In the genomic region with DNA sequence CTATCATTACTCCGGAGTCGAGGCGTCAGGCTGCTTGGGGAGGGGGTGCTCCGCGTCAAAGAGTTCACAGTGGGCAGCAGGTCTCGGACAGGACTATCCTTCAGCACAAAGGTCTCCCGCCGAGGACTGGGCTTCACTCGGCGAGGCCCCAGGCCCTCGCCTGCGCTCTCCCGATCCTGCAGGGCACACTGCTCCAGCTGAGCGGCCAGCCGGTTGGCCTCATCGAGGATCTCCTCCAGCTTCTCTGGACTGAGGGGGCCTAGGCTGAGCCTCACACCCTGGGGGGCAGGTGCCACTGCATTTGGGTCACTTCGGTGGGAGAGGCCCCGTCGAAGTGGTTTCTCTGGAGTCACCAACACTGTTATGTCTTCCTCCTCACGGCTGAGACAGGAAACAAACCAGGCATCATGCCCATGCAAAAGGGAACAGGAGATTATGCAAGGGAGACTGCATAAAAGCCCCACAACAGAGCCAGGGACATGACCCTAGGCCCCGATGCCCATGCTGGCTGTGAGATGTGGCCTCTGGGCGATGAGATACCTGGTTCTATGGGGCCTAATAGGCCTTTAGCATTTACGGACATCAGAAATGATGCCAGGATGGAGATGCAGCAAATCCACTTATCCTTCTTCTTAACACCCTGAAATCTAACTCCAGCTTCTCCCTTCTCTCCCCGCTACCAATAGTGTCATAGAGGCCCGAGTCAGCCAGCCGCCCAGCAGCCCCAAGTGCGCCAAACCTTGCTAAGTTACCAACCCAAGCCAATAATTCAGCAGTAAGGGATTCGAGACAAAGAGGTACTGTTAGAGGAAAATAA, we compare ENCODE assay signal across 9 cellular contexts. TPM values are rescaled to one million over a fixed set of nuclear protein-coding genes. Genes with fewer than 3 reads are reported as not detected.
DNase-seq lines count a peak whose midpoint lies in the region; ATAC-seq, FAIRE-seq and TF ChIP-seq lines count a peak whose summit lies in the region.
"Had no signal": no experiment of that assay in that cellular context is flagged by ENCODE, and none has a peak within 500 bp of the region (broad histone marks: within the 10 kb centered on the region; RNA-seq: fewer than 3 reads in every experiment).

No MANE protein-coding gene starts in this region.

- no peaks in the 10 kb centered on the region for H3K36me3 Mint-ChIP-seq in activated naive CD8-positive, alpha-beta T cell

- no peak for DNase-seq in HepG2 (ENCODE audit: low spot score)
- no peak for DNase-seq in right lobe of liver
- peak; percentile 20 for DNase-seq in iris pigment epithelial cell (ENCODE audit: low read depth)
- peak; percentile 43 for DNase-seq in ureter (ENCODE audit: low spot score)
- no peak for DNase-seq in stimulated activated CD4-positive, alpha-beta T cell treated with anti-CD3 and anti-CD28 coated beads, Interleukin-15, amount 100 ng/mL, for 24 hours
- no peak for DNase-seq in Peyer's patch
- no peak for DNase-seq in SK-N-DZ (ENCODE audit: low spot score)

- TF ChIP-seq RAD21 in HepG2 (CRISPR knock-in tag; IDR thresholded peaks at IDR 0.05), result no peak

- no peak overlapping the region for H2AFZ ChIP-seq in HepG2 (ENCODE audit: low read length)

- FAIRE-seq in HepG2 (lab: Jason Lieb, UNC), result no peak

- H3K27ac Mint-ChIP-seq in activated naive CD8-positive, alpha-beta T cell, result no peak overlapping the region

- peaks cover 18% of the 10 kb centered on the region for H3K79me2 ChIP-seq in HepG2 (ENCODE audit: insufficient read depth, low read length)

- CTCF ChIA-PET in HepG2 (lab: Yijun Ruan, JAX; ENCODE audit: low intra/inter-chr PET ratio, low total read pairs), result interaction anchor here (1.9 kb wide), 1 partner anchor 18 kb away, joined by 8 read pairs; no protein-coding TSS in a partner anchor

- TF ChIP-seq CTCF in HepG2 (CRISPR knock-in tag; IDR thresholded peaks at IDR 0.05) (no peak), right lobe of liver (IDR thresholded peaks at IDR 0.05) (no peak), Peyer's patch (IDR thresholded peaks at IDR 0.05) (no peak)

- H3K27me3 Mint-ChIP-seq in activated naive CD8-positive, alpha-beta T cell, result no peaks in the 10 kb centered on the region

- POLR2A ChIA-PET in HepG2 (lab: Yijun Ruan, JAX), result interaction anchor here (1.4 to 2.0 kb wide), 5 partner anchors 15 to 89 kb away, joined by 8 to 28 read pairs (median 15); a partner anchor contains a TSS

- TSS peak; percentile 51 for BruUV-seq in HepG2 (replicated peaks; lab: Mats Ljungman, UMichigan)

- H3K27me3 ChIP-seq in HepG2 (ENCODE audit: control insufficient read depth in 1 of 2, insufficient read depth in 2 of 2, low read length in 2 of 2), result no peaks in the 10 kb centered on the region; a peak in 1 of 5 replicates
- no peaks in the 10 kb centered on the region for H3K27me3 ChIP-seq in right lobe of liver
- H3K27me3 ChIP-seq in Peyer's patch, result no peaks in the 10 kb centered on the region
- H3K27me3 ChIP-seq: body of pancreas had no signal

- H4K20me1 ChIP-seq in HepG2 (ENCODE audit: insufficient read depth, low read length), result no peaks in the 10 kb centered on the region

- peak overlapping the region; percentile 80 for H3K9ac ChIP-seq in HepG2 (ENCODE audit: insufficient read depth, low read depth, low read length)

- peak overlapping the region; percentile 75 to 99 (median 93) for H3K4me3 ChIP-seq in HepG2 (replicated peaks in 1 of 3; ENCODE audit: insufficient read depth in 1 of 3, low read depth in 2 of 3, low read length in 3 of 3)
- H3K4me3 ChIP-seq in right lobe of liver, result no peak overlapping the region
- peak overlapping the region in 2 of 4 donors; percentile 59 to 61 for H3K4me3 ChIP-seq in Peyer's patch

- TF ChIP-seq EP300 in HepG2 (IDR thresholded peaks at IDR 0.05; ENCODE audit: low read depth in 2 of 2, low read length in 2 of 2) (no peak), HepG2 (CRISPR knock-in tag; IDR thresholded peaks at IDR 0.05; ENCODE audit: borderline replicate concordance) (no peak)

- H3K9me3 ChIP-seq in HepG2 (ENCODE audit: low read length), result no peaks in the 10 kb centered on the region
- H3K9me3 ChIP-seq in right lobe of liver, result no peaks in the 10 kb centered on the region
- H3K9me3 ChIP-seq in Peyer's patch, result no peaks in the 10 kb centered on the region
- H3K9me3 ChIP-seq: body of pancreas had no signal

- peak overlapping the region; percentile 83 for H3K4me2 ChIP-seq in HepG2 (ENCODE audit: low read depth, low read length)

- peaks cover 65% of the 10 kb centered on the region for H3K4me1 ChIP-seq in HepG2 (ENCODE audit: insufficient read depth, low read length)
- H3K4me1 ChIP-seq in right lobe of liver, result peaks cover 0 to 29% (median 11%) of the 10 kb centered on the region in 4 donors
- peaks cover 0 to 17% (median 6%) of the 10 kb centered on the region in 4 donors for H3K4me1 ChIP-seq in Peyer's patch

- ATAC-seq in HepG2 (no peak), right lobe of liver (no peak)

- peak overlapping the region; percentile 97 for H3K4me3 Mint-ChIP-seq in activated naive CD8-positive, alpha-beta T cell

- intact Hi-C loops in HepG2 (cut with micrococcal nuclease; ENCODE audit: unreplicated experiment), result loop anchor here (2.0 kb wide), 2 partner anchors 19 to 111 kb away; no protein-coding TSS in a partner anchor
- intact Hi-C loops in right lobe of liver (cut with DNase I), result no loop called here

- in situ Hi-C loops in HepG2 (cut with HindIII; ENCODE audit: extremely low pct_ligation_motif_present, low pct_unique_long_range_greater_than_20kb), result no loop called here

- H3K27ac ChIP-seq in HepG2 (ENCODE audit: extremely low read length, insufficient read depth, low read length) (peak overlapping the region; percentile 85), right lobe of liver (no peak overlapping the region), Peyer's patch (no peak overlapping the region)

- H3K4me1 Mint-ChIP-seq in activated naive CD8-positive, alpha-beta T cell (ENCODE audit: low read depth), result peaks cover 12% of the 10 kb centered on the region

- no peaks in the 10 kb centered on the region for H3K9me3 Mint-ChIP-seq in activated naive CD8-positive, alpha-beta T cell (ENCODE audit: low read depth)

- WGBS in HepG2 (ENCODE audit: low lambda C conversion rate), result 57% methylated on average over 24 of the region's 28 CpGs
- WGBS in right lobe of liver (ENCODE audit: insufficient coverage, low coverage, low lambda C conversion rate, missing lambda C conversion rate), result 62% methylated on average over 21 of the region's 28 CpGs

- peaks cover 4 to 12% of the 10 kb centered on the region in 2 experiments; a peak in 2 of 5 replicates for H3K36me3 ChIP-seq in HepG2 (replicated peaks in 1 of 2; ENCODE audit: control insufficient read depth in 1 of 2, insufficient read depth in 2 of 2, low read length in 2 of 2)
- H3K36me3 ChIP-seq in right lobe of liver, result no peaks in the 10 kb centered on the region
- H3K36me3 ChIP-seq in Peyer's patch, result no peaks in the 10 kb centered on the region

- TF ChIP-seq POLR2A in HepG2 (IDR thresholded peaks at IDR 0.05; ENCODE audit: insufficient read depth in 1 of 2, low read depth in 2 of 2, low read length in 2 of 2) (no peak), right lobe of liver (IDR thresholded peaks at IDR 0.05) (no peak), Peyer's patch (IDR thresholded peaks at IDR 0.05) (no peak)

RNA-seq across cellular contexts. Expression of a gene that starts 1.1 kb away (rescaled TPM):
- total RNA-seq in HepG2 (2016; rRNA removed; fragmentation: Illumina TruSeq; extraction: Trizol), result 26.5 and 28.6 TPM in 2 replicates
- 15.7 and 18.2 TPM in 2 replicates for total RNA-seq in HepG2 (2016; cell fraction: cytosol; rRNA removed; fragmentation: Illumina TruSeq; extraction: Trizol; ENCODE audit: low read depth)
- total RNA-seq in HepG2 (2016; cell fraction: insoluble cytoplasmic fraction; rRNA removed; fragmentation: Illumina TruSeq; extraction: Trizol), result 23.7 and 27.5 TPM in 2 replicates
- 24.4 and 25.4 TPM in 2 replicates for total RNA-seq in HepG2 (2016; cell fraction: membrane; rRNA removed; fragmentation: Illumina TruSeq; extraction: Trizol)
- 23.6 and 27.9 TPM in 2 replicates for total RNA-seq in HepG2 (2016; cell fraction: nucleus; rRNA removed; fragmentation: Illumina TruSeq; extraction: Trizol)
- polyA plus RNA-seq in HepG2 (2011; rRNA removed), result 23.9 and 30.3 TPM in 2 replicates
- polyA plus RNA-seq in HepG2 (2011; cell fraction: cytosol; rRNA removed), result 11.8 and 18.1 TPM in 2 replicates
- 104 and 135 TPM in 2 replicates for polyA plus RNA-seq in HepG2 (2011; cell fraction: nucleus; rRNA removed)
- polyA plus RNA-seq in HepG2 (2012), result 12.2 and 19.3 TPM in 2 replicates
- 13.9 and 14.3 TPM in 2 replicates for polyA plus RNA-seq in HepG2 (2016; cell fraction: cytosol; fragmentation: Illumina TruSeq; extraction: Trizol; ENCODE audit: low read depth)
- polyA plus RNA-seq in HepG2 (2016; cell fraction: insoluble cytoplasmic fraction; fragmentation: Illumina TruSeq; extraction: Trizol; ENCODE audit: low read depth), result 37.5 and 41.0 TPM in 2 replicates
- 24.3 and 27.2 TPM in 2 replicates for polyA plus RNA-seq in HepG2 (2016; cell fraction: membrane; fragmentation: Illumina TruSeq; extraction: Trizol; ENCODE audit: low read depth)
- 82.1 and 85.7 TPM in 2 replicates for polyA plus RNA-seq in HepG2 (2016; cell fraction: nucleus; fragmentation: Illumina TruSeq; extraction: Trizol; ENCODE audit: insufficient read depth, low read depth)
- polyA minus RNA-seq in HepG2 (2011; rRNA and poly(A)+ RNA removed; ENCODE audit: low replicate concordance), result 12.7 and 26.2 TPM in 2 replicates
- 7.7 and 12.2 TPM in 2 replicates for polyA minus RNA-seq in HepG2 (2011; cell fraction: cytosol; rRNA and poly(A)+ RNA removed)
- 12.3 and 21.4 TPM in 2 replicates for polyA minus RNA-seq in HepG2 (2011; cell fraction: nucleus; rRNA and poly(A)+ RNA removed)
- 1 to 10 TPM in 5 of 6 experiments, under 1 TPM in 1; 0.70 to 3.4 (median 1.5) TPM for total RNA-seq in right lobe of liver
- 3.1 TPM for total RNA-seq in ureter
- total RNA-seq in Peyer's patch, result 1 to 10 TPM; 3.5 to 8.3 (median 4.5) TPM
- polyA plus RNA-seq in SK-N-DZ (2014; cell fraction: cytosol; rRNA removed), result 83.0 and 87.1 TPM in 2 replicates
- polyA plus RNA-seq in SK-N-DZ (2014; cell fraction: nucleus; rRNA removed), result 240 and 284 TPM in 2 replicates

RNA-seq across cellular contexts. Expression of a gene that starts 24.9 kb away (rescaled TPM):
- total RNA-seq in HepG2 (2016; rRNA removed; fragmentation: Illumina TruSeq; extraction: Trizol), result 3.8 and 5.7 TPM in 2 replicates
- 3.1 and 3.6 TPM in 2 replicates for total RNA-seq in HepG2 (2016; cell fraction: cytosol; rRNA removed; fragmentation: Illumina TruSeq; extraction: Trizol; ENCODE audit: low read depth)
- 2.8 and 5.0 TPM in 2 replicates for total RNA-seq in HepG2 (2016; cell fraction: insoluble cytoplasmic fraction; rRNA removed; fragmentation: Illumina TruSeq; extraction: Trizol)
- 3.2 and 3.4 TPM in 2 replicates for total RNA-seq in HepG2 (2016; cell fraction: membrane; rRNA removed; fragmentation: Illumina TruSeq; extraction: Trizol)
- total RNA-seq in HepG2 (2016; cell fraction: nucleus; rRNA removed; fragmentation: Illumina TruSeq; extraction: Trizol), result 2.4 and 2.6 TPM in 2 replicates
- 3.7 and 6.1 TPM in 2 replicates for polyA plus RNA-seq in HepG2 (2011; rRNA removed)
- polyA plus RNA-seq in HepG2 (2011; cell fraction: cytosol; rRNA removed), result 4.3 and 4.4 TPM in 2 replicates
- polyA plus RNA-seq in HepG2 (2011; cell fraction: nucleus; rRNA removed), result 6.0 and 7.0 TPM in 2 replicates
- polyA plus RNA-seq in HepG2 (2012), result 2.5 and 2.7 TPM in 2 replicates
- polyA plus RNA-seq in HepG2 (2016; cell fraction: cytosol; fragmentation: Illumina TruSeq; extraction: Trizol; ENCODE audit: low read depth), result 2.2 TPM in 2 replicates
- 4.9 and 5.8 TPM in 2 replicates for polyA plus RNA-seq in HepG2 (2016; cell fraction: insoluble cytoplasmic fraction; fragmentation: Illumina TruSeq; extraction: Trizol; ENCODE audit: low read depth)
- polyA plus RNA-seq in HepG2 (2016; cell fraction: membrane; fragmentation: Illumina TruSeq; extraction: Trizol; ENCODE audit: low read depth), result 2.6 and 2.9 TPM in 2 replicates
- 4.3 and 5.1 TPM in 2 replicates for polyA plus RNA-seq in HepG2 (2016; cell fraction: nucleus; fragmentation: Illumina TruSeq; extraction: Trizol; ENCODE audit: insufficient read depth, low read depth)
- 0.30 and 3.0 TPM in 2 replicates for polyA minus RNA-seq in HepG2 (2011; rRNA and poly(A)+ RNA removed; ENCODE audit: low replicate concordance)
- 1.1 and 1.3 TPM in 2 replicates for polyA minus RNA-seq in HepG2 (2011; cell fraction: cytosol; rRNA and poly(A)+ RNA removed)
- polyA minus RNA-seq in HepG2 (2011; cell fraction: nucleus; rRNA and poly(A)+ RNA removed), result 2.3 and 2.9 TPM in 2 replicates
- total RNA-seq in right lobe of liver, result not detected
- not detected for total RNA-seq in ureter
- total RNA-seq in Peyer's patch, result not detected
- polyA plus RNA-seq in SK-N-DZ (2014; cell fraction: cytosol; rRNA removed), result not detected in 2 replicates
- polyA plus RNA-seq in SK-N-DZ (2014; cell fraction: nucleus; rRNA removed), result not detected in 2 replicates
- total RNA-seq: body of pancreas had no signal

RNA-seq across cellular contexts. Expression of a gene that starts 32.5 kb away (rescaled TPM):
- total RNA-seq in HepG2 (2016; rRNA removed; fragmentation: Illumina TruSeq; extraction: Trizol) (3.1 and 4.0 TPM in 2 replicates), right lobe of liver (1 to 10 TPM; 1.3 to 3.3 (median 3.0) TPM), ureter (19.2 TPM), Peyer's patch (1 to 10 TPM; 2.6 to 6.4 (median 4.6) TPM)
- total RNA-seq in HepG2 (2016; cell fraction: cytosol; rRNA removed; fragmentation: Illumina TruSeq; extraction: Trizol; ENCODE audit: low read depth), result 1.9 and 2.7 TPM in 2 replicates
- total RNA-seq in HepG2 (2016; cell fraction: insoluble cytoplasmic fraction; rRNA removed; fragmentation: Illumina TruSeq; extraction: Trizol), result 2.4 and 4.3 TPM in 2 replicates
- total RNA-seq in HepG2 (2016; cell fraction: membrane; rRNA removed; fragmentation: Illumina TruSeq; extraction: Trizol), result 1.9 and 2.3 TPM in 2 replicates
- total RNA-seq in HepG2 (2016; cell fraction: nucleus; rRNA removed; fragmentation: Illumina TruSeq; extraction: Trizol), result 7.6 and 9.5 TPM in 2 replicates
- 6.6 and 7.8 TPM in 2 replicates for polyA plus RNA-seq in HepG2 (2011; rRNA removed)
- 3.6 and 4.4 TPM in 2 replicates for polyA plus RNA-seq in HepG2 (2011; cell fraction: cytosol; rRNA removed)
- 23.5 and 27.3 TPM in 2 replicates for polyA plus RNA-seq in HepG2 (2011; cell fraction: nucleus; rRNA removed)
- polyA plus RNA-seq in HepG2 (2012), result 5.9 and 7.3 TPM in 2 replicates
- 0.35 and 0.41 TPM in 2 replicates for polyA plus RNA-seq in HepG2 (2016; cell fraction: cytosol; fragmentation: Illumina TruSeq; extraction: Trizol; ENCODE audit: low read depth)
- 2.4 and 3.9 TPM in 2 replicates for polyA plus RNA-seq in HepG2 (2016; cell fraction: insoluble cytoplasmic fraction; fragmentation: Illumina TruSeq; extraction: Trizol; ENCODE audit: low read depth)
- polyA plus RNA-seq in HepG2 (2016; cell fraction: membrane; fragmentation: Illumina TruSeq; extraction: Trizol; ENCODE audit: low read depth), result 0.68 TPM in 2 replicates
- polyA plus RNA-seq in HepG2 (2016; cell fraction: nucleus; fragmentation: Illumina TruSeq; extraction: Trizol; ENCODE audit: insufficient read depth, low read depth), result 18.1 and 20.4 TPM in 2 replicates
- polyA minus RNA-seq in HepG2 (2011; rRNA and poly(A)+ RNA removed; ENCODE audit: low replicate concordance), result 25.8 and 30.0 TPM in 2 replicates
- 7.9 and 9.1 TPM in 2 replicates for polyA minus RNA-seq in HepG2 (2011; cell fraction: cytosol; rRNA and poly(A)+ RNA removed)
- 13.4 and 15.3 TPM in 2 replicates for polyA minus RNA-seq in HepG2 (2011; cell fraction: nucleus; rRNA and poly(A)+ RNA removed)
- 13.3 and 16.5 TPM in 2 replicates for polyA plus RNA-seq in SK-N-DZ (2014; cell fraction: cytosol; rRNA removed)
- 19.1 and 33.5 TPM in 2 replicates for polyA plus RNA-seq in SK-N-DZ (2014; cell fraction: nucleus; rRNA removed)

Comparison
In these comparisons a context has a peak if more than half of its experiments do, and no peak if none do; other contexts are left out.
1. H3K4me3 ChIP-seq: peak in HepG2 (3 of 3); none in right lobe of liver (0 of 3).
2. DNase-seq: peak in iris pigment epithelial cell (single experiment) and ureter (single experiment); none in HepG2 (single experiment), right lobe of liver (0 of 3), stimulated activated CD4-positive, alpha-beta T cell treated with anti-CD3 and anti-CD28 coated beads, Interleukin-15, amount 100 ng/mL, for 24 hours (single experiment), Peyer's patch (0 of 3) and SK-N-DZ (single experiment).